ENCODE assay signal across 1 cellular context in the genomic region with DNA sequence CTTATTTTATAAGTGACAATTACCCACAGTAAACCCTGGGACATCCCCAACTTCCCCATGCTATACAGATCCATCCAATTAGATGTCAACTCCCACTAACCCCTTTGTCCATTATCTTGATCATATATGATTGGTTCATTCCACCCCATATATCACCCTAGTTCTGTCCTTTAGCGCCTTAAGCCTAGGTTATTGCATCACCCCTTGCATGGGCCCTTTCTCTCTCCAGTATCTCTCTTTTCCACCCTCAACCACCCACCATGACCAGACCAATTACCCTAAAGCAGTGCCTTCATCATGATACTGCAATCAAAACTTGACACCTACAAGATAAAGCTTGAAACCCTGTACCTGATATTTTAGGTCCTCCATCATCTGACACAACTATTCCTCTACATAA.
TF ChIP-seq lines count a peak whose summit lies in the region.

No MANE protein-coding gene starts in this region.

TF ChIP-seq in HepG2, 621 proteins besides CTCF, POLR2A, EP300 and RAD21 (continued from another document):
- TF ChIP-seq, protein P1, sequence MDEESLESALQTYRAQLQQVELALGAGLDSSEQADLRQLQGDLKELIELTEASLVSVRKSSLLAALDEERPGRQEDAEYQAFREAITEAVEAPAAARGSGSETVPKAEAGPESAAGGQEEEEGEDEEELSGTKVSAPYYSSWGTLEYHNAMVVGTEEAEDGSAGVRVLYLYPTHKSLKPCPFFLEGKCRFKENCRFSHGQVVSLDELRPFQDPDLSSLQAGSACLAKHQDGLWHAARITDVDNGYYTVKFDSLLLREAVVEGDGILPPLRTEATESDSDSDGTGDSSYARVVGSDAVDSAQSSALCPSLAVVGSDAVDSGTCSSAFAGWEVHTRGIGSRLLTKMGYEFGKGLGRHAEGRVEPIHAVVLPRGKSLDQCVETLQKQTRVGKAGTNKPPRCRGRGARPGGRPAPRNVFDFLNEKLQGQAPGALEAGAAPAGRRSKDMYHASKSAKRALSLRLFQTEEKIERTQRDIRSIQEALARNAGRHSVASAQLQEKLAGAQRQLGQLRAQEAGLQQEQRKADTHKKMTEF (CRISPR knock-in tag; IDR thresholded peaks at IDR 0.05), result no peak
- no peak for TF ChIP-seq MTF1 (CRISPR knock-in tag; IDR thresholded peaks at IDR 0.05)
TF ChIP-seq in HepG2: peak in this region for 2.
